23 cellular contexts compared by ENCODE assay signal in the genomic region with DNA sequence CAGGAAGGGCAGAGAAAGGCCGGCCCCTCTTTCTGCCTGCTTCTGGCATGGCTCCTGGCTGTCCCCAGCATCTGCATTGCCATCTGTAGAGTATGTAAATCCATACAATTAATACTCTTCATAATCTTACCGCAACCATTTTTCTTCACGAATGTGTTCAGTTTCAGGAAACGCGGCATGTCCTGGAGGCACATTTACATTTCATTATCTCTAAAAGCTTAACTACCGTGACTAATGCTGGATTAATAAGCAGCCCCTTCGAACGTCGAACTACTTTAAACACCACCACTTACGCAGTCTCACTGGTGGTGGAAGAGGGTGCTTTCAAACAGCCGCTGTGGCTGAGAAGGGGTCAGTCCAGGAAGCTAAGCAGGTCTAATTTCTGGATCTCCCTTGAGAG.
"Had no signal": no experiment of that assay in that cellular context is flagged by ENCODE, and none has a peak within 500 bp of the region (broad histone marks: within the 10 kb centered on the region; RNA-seq: fewer than 3 reads in every experiment).

No MANE protein-coding gene starts in this region.

- H3K4me1 ChIP-seq: colonic mucosa, right lobe of liver, suprapubic skin, vagina had no signal

- ATAC-seq: activated CD4-positive, CD25-positive, alpha-beta regulatory T cell treated with anti-CD3 and anti-CD28 coated beads, Interleukin-2, amount 50 U/mL, for 24 hours; activated T-cell treated with anti-CD3 and anti-CD28 coated beads, Interleukin-2, amount 50 U/mL, for 4 hours; left cardiac atrium; mucosa of descending colon; right lobe of liver; stimulated activated naive CD8-positive, alpha-beta T cell treated with anti-CD3 and anti-CD28 coated beads, Interleukin-15, amount 100 ng/mL, for 72 hours had no signal

- H3K4me3 ChIP-seq: colonic mucosa, mucosa of descending colon, right lobe of liver, smooth muscle cell, suprapubic skin, vagina had no signal

- H3K27ac ChIP-seq: colonic mucosa, epithelial cell of prostate, right lobe of liver, suprapubic skin, vagina had no signal

- DNase-seq: activated CD4-positive, alpha-beta T cell treated with anti-CD3 and anti-CD28 coated beads, Interleukin-2, amount 10 ng/mL, durations not matched to agents 7 days and 5 days; activated CD8-positive, alpha-beta memory T cell treated with anti-CD3 and anti-CD28 coated beads, Interleukin-2, amount 50 U/mL, for 4 hours; activated effector memory CD4-positive, alpha-beta T cell treated with Interleukin-2 at 50 U/mL for 16 hours; activated naive CD4-positive, alpha-beta T cell treated with anti-CD3 and anti-CD28 coated beads, Interleukin-2, amount 10 ng/mL, durations not matched to agents 7 days and 5 days; activated T-cell treated with anti-CD3 and anti-CD28 coated beads, Interleukin-2, amount 50 U/mL, for 4 hours; colonic mucosa; endodermal cell; foreskin fibroblast; hippocampal formation; left cardiac atrium; mesenchymal stem cell; mucosa of descending colon; naive B cell; right lobe of liver; stimulated activated CD4-positive, alpha-beta T cell treated with anti-CD3 and anti-CD28 coated beads, Interleukin-4, amount 100 ng/mL, for 1 hour; stimulated activated naive CD8-positive, alpha-beta T cell treated with anti-CD3 and anti-CD28 coated beads, Interleukin-15, amount 100 ng/mL, for 72 hours; trophoblast cell had no signal

- H3K36me3 ChIP-seq: colonic mucosa, right lobe of liver, suprapubic skin, vagina had no signal

- H3K4me2 ChIP-seq: smooth muscle cell had no signal

- H3K27me3 ChIP-seq: colonic mucosa, right lobe of liver, vagina had no signal

- H3K9me3 ChIP-seq: colonic mucosa, mucosa of descending colon, right lobe of liver, suprapubic skin, vagina had no signal

- FAIRE-seq: islet of Langerhans had no signal
